In genomic region chr1:193105821-193106177, GRCh38 we compare ENCODE assay signal across 8 cellular contexts. TPM values are rescaled to one million over a fixed set of nuclear protein-coding genes. Genes with fewer than 3 reads are reported as not detected.
DNase-seq lines count a peak whose midpoint lies in the region; ATAC-seq, FAIRE-seq and TF ChIP-seq lines count a peak whose summit lies in the region.

No MANE protein-coding gene starts in this region.

- CTCF ChIA-PET in HEK293 (lab: Yijun Ruan, JAX), result interaction anchor here (1.1 kb wide), 1 partner anchor 14 kb away, joined by 3 read pairs; no protein-coding TSS in a partner anchor

- POLR2A ChIA-PET in HEK293 (lab: Yijun Ruan, JAX), result interaction anchor here (0.6 to 2.8 kb wide), 9 partner anchors 8 to 47 kb away, joined by 3 to 28 read pairs (median 7); partner anchors contain the start of genes CDC73, RO60 and UCHL5

- H3K4me3 ChIP-seq in HEK293 (ENCODE audit: low read depth, low read length) (peak overlapping the region; percentile 77), gastroesophageal sphincter (peak overlapping the region; percentile 91 to 92), small intestine (ENCODE audit: low read depth in 1 of 2, low read length in 2 of 2) (peak overlapping the region in 1 of 2 donors; percentile 58)

- DNase-seq in small intestine (peak; percentile 5), glomerular visceral epithelial cell (ENCODE audit: extremely low spot score) (no peak), COLO829 (ENCODE audit: low spot score) (no peak), Kasumi-1 (lab: John Stamatoyannopoulos, UW) (no peak)

- no peaks in the 10 kb centered on the region for H3K9me3 ChIP-seq in HEK293 (ENCODE audit: control insufficient read depth, insufficient read depth, low read depth, low read length)
- no peaks in the 10 kb centered on the region for H3K9me3 ChIP-seq in gastroesophageal sphincter
- no peaks in the 10 kb centered on the region for H3K9me3 ChIP-seq in small intestine (ENCODE audit: control insufficient read depth, low read depth)

- H3K4me1 ChIP-seq in HEK293 (ENCODE audit: control insufficient read depth, insufficient read depth, low read length) (no peaks in the 10 kb centered on the region), gastroesophageal sphincter (peaks cover 2 to 27% (median 5%) of the 10 kb centered on the region in 3 donors), small intestine (ENCODE audit: control insufficient read depth in 2 of 2, insufficient read depth in 1 of 2, low read depth in 1 of 2, low read length in 1 of 2) (peaks cover 0 to 3% of the 10 kb centered on the region in 2 donors)

- ATAC-seq in gastroesophageal sphincter, result no peak
- no peak for ATAC-seq in GM21367 (IDR thresholded peaks at IDR 0.05; ENCODE audit: unreplicated experiment)

- H3K27me3 ChIP-seq in gastroesophageal sphincter (no peaks in the 10 kb centered on the region), small intestine (ENCODE audit: control insufficient read depth in 2 of 2, insufficient read depth in 2 of 2, low read length in 2 of 2) (no peaks in the 10 kb centered on the region)

- TF ChIP-seq POLR2A in gastroesophageal sphincter (IDR thresholded peaks at IDR 0.05), result no peak

- TF ChIP-seq CTCF in HEK293 (tag by site-specific recombination; IDR thresholded peaks at IDR 0.05) (no peak), VCaP (conservative IDR thresholded peaks at IDR 0.05) (no peak), gastroesophageal sphincter (IDR thresholded peaks at IDR 0.05) (no peak)

- H3K36me3 ChIP-seq in HEK293 (ENCODE audit: control insufficient read depth in 2 of 2, insufficient read depth in 1 of 2, low read length in 2 of 2) (no peaks in the 10 kb centered on the region), gastroesophageal sphincter (peaks cover 0 to under 1% of the 10 kb centered on the region in 2 donors), small intestine (ENCODE audit: control insufficient read depth in 2 of 2, insufficient read depth in 2 of 2, low read length in 2 of 2) (no peaks in the 10 kb centered on the region)

- no peak for FAIRE-seq in small intestine (lab: Jason Lieb, UNC)

- WGBS in gastroesophageal sphincter (ENCODE audit: low coverage in 1 of 2), 2 donors, result 39 to 40% methylated on average over 4 of the region's 4 CpGs
- WGBS in small intestine, 3 donors, result 25 to 47% (median 39%) methylated on average over 4 of the region's 4 CpGs

- TF ChIP-seq EP300 in gastroesophageal sphincter (IDR thresholded peaks at IDR 0.05), result no peak

- H3K27ac ChIP-seq in HEK293 (ENCODE audit: extremely low read depth, low read depth, low read length), result 0 out of 2 replicates have a peak overlapping the region, but pooled peaks have one; percentile 32
- H3K27ac ChIP-seq in VCaP, result peak overlapping the region; percentile 92
- peak overlapping the region; percentile 93 to 99 (median 96) for H3K27ac ChIP-seq in gastroesophageal sphincter
- H3K27ac ChIP-seq in small intestine (ENCODE audit: low read depth in 1 of 2, low read length in 1 of 2), result peak overlapping the region in 1 of 2 donors; percentile 94

TF ChIP-seq in HEK293, 187 proteins besides CTCF, POLR2A, EP300 and RAD21:
- TF ChIP-seq ZNF174 (tag by site-specific recombination; IDR thresholded peaks at IDR 0.05), result no peak
- 0 out of 2 replicates have a peak, but pooled peaks have one; percentile 6 for TF ChIP-seq SCRT2 (tag by site-specific recombination; IDR thresholded peaks at IDR 0.05)
- TF ChIP-seq SCRT1 (tag by site-specific recombination; IDR thresholded peaks at IDR 0.05; ENCODE audit: borderline replicate concordance), result 0 out of 2 replicates have a peak, but pooled peaks have one; percentile 43
- TF ChIP-seq ZNF549 (tag by site-specific recombination; IDR thresholded peaks at IDR 0.05), result no peak
- TF ChIP-seq ELK4 (IDR thresholded peaks at IDR 0.05; ENCODE audit: borderline replicate concordance, low read depth, low read length), result no peak
- no peak for TF ChIP-seq ZNF354C (tag by site-specific recombination; IDR thresholded peaks at IDR 0.05; ENCODE audit: borderline replicate concordance, low read depth)
- no peak for TF ChIP-seq ZNF501 (tag by site-specific recombination; IDR thresholded peaks at IDR 0.05)
- no peak for TF ChIP-seq ZNF571 (tag by site-specific recombination; IDR thresholded peaks at IDR 0.05)
- peak; percentile 62 for TF ChIP-seq ZNF335 (tag by site-specific recombination; conservative IDR thresholded peaks at IDR 0.05)
- TF ChIP-seq ZNF112 (tag by site-specific recombination; IDR thresholded peaks at IDR 0.05), result no peak

RNA-seq across cellular contexts. Expression of gene GLRX2, which starts 0.6 kb away (rescaled TPM):
- total RNA-seq in gastroesophageal sphincter, result 10 to 100 TPM in 2 of 4 donors, 1 to 10 TPM in 2; 7.0 to 14.4 (median 9.3) TPM
- 10 to 100 TPM; 21.0 to 27.3 (median 22.0) TPM for polyA plus RNA-seq in small intestine

RNA-seq across cellular contexts. Expression of gene CDC73, which starts 16.0 kb away (rescaled TPM):
- total RNA-seq in gastroesophageal sphincter, result 10 to 100 TPM; 42.7 to 73.3 (median 53.7) TPM
- polyA plus RNA-seq in small intestine, result 10 to 100 TPM in 2 of 3 donors, 1 to 10 TPM in 1; 7.6 to 14.7 (median 11.6) TPM

RNA-seq across cellular contexts. Expression of gene RO60, which starts 46.4 kb away (rescaled TPM):
- 100 to 1,000 TPM; 137 to 185 (median 150) TPM for total RNA-seq in gastroesophageal sphincter
- polyA plus RNA-seq in small intestine, result 1 to 10 TPM; 4.0 to 7.3 (median 7.2) TPM

RNA-seq across cellular contexts. Expression of gene UCHL5, which starts 46.6 kb away (rescaled TPM):
- 10 to 100 TPM; 24.1 to 42.7 (median 32.8) TPM for total RNA-seq in gastroesophageal sphincter
- 10 to 100 TPM; 22.6 to 24.3 (median 24.2) TPM for polyA plus RNA-seq in small intestine
